ENCODE assay signal across 17 cellular contexts in the genomic region with DNA sequence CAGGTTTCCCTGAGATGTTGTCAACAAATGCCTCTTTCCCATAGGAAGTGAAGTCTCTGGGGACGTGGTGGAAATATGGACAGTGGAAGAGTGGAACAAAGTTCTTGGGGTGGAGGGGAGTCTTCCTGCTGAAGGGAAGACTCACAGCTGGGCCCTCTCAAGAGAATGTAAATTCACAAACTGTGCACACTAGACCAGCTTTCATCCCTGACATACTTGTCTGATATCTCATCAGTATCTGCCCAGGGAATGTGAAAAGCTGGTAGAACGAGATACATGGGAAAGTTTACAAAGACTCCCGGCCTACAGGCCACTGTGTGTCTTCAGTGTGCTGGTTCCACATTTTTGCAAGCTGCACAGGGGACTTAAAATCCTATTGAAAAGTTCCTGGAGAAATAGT.
"Had no signal": no experiment of that assay in that cellular context is flagged by ENCODE, and none has a peak within 500 bp of the region (broad histone marks: within the 10 kb centered on the region; RNA-seq: fewer than 3 reads in every experiment).

No MANE protein-coding gene starts in this region.

- H3K4me3 ChIP-seq: body of pancreas, dorsolateral prefrontal cortex, esophagus muscularis mucosa, lower lobe of right lung, spleen, tibial nerve had no signal

- H3K27ac ChIP-seq: body of pancreas, dorsolateral prefrontal cortex, esophagus muscularis mucosa, lower lobe of right lung, spleen, tibial nerve had no signal

- H3K9me3 Mint-ChIP-seq: activated T-helper 17 cell treated with anti-CD3 and anti-CD28 coated beads, Interleukin-2, amount 50 U/mL, for 72 hours had no signal

- H3K36me3 Mint-ChIP-seq: activated naive CD4-positive, alpha-beta T cell treated with anti-CD3 and anti-CD28 coated beads, Interleukin-2, amount 10 ng/mL, durations not matched to agents 7 days and 5 days; stimulated activated naive B cell treated with anti-CD40 and anti-IgM and Interleukin-4, amounts not matched to agents 10 μg/mL and 1 μg/mL and 100 μg/mL, for 72 hours had no signal

- H3K4me1 Mint-ChIP-seq: activated CD4-positive, alpha-beta T cell treated with anti-CD3 and anti-CD28 coated beads, Interleukin-2, amount 10 ng/mL, durations not matched to agents 7 days and 5 days; activated naive CD4-positive, alpha-beta T cell treated with anti-CD3 and anti-CD28 coated beads, Interleukin-2, amount 10 ng/mL, durations not matched to agents 7 days and 5 days; activated T-helper 17 cell treated with anti-CD3 and anti-CD28 coated beads, Interleukin-2, amount 50 U/mL, for 72 hours; naive B cell; stimulated activated naive B cell treated with anti-CD40 and anti-IgM and Interleukin-4, amounts not matched to agents 10 μg/mL and 1 μg/mL and 100 μg/mL, for 72 hours had no signal

- ATAC-seq: activated T-helper 17 cell treated with anti-CD3 and anti-CD28 coated beads, Interleukin-2, amount 50 U/mL, for 72 hours; body of pancreas; lower lobe of right lung; right cardiac atrium; stimulated activated naive B cell treated with anti-CD40 and anti-IgM and Interleukin-4, amounts not matched to agents 10 μg/mL and 1 μg/mL and 100 μg/mL, for 72 hours had no signal

- H3K4me3 Mint-ChIP-seq: activated CD4-positive, alpha-beta T cell treated with anti-CD3 and anti-CD28 coated beads, Interleukin-2, amount 10 ng/mL, durations not matched to agents 7 days and 5 days; activated naive CD4-positive, alpha-beta T cell treated with anti-CD3 and anti-CD28 coated beads, Interleukin-2, amount 10 ng/mL, durations not matched to agents 7 days and 5 days; activated T-helper 17 cell treated with anti-CD3 and anti-CD28 coated beads, Interleukin-2, amount 50 U/mL, for 72 hours; naive B cell; stimulated activated naive B cell treated with anti-CD40 and anti-IgM and Interleukin-4, amounts not matched to agents 10 μg/mL and 1 μg/mL and 100 μg/mL, for 72 hours had no signal

- DNase-seq: activated CD4-positive, alpha-beta T cell treated with anti-CD3 and anti-CD28 coated beads, Interleukin-2, amount 10 ng/mL, durations not matched to agents 7 days and 5 days; activated CD4-positive, CD25-positive, alpha-beta regulatory T cell; activated CD8-positive, alpha-beta memory T cell treated with anti-CD3 and anti-CD28 coated beads for 24 hours; activated naive CD4-positive, alpha-beta T cell treated with anti-CD3 and anti-CD28 coated beads, Interleukin-2, amount 10 ng/mL, durations not matched to agents 7 days and 5 days; body of pancreas; dorsolateral prefrontal cortex; lower lobe of right lung; naive B cell; nucleus accumbens; right cardiac atrium; spleen; stimulated activated CD4-positive, alpha-beta T cell treated with anti-CD3 and anti-CD28 coated beads, Interleukin-1b, Interleukin-23, amount 100 ng/mL, for 48 hours; stimulated activated naive B cell treated with anti-CD40 and anti-IgM and Interleukin-4, amounts not matched to agents 10 μg/mL and 1 μg/mL and 100 μg/mL, for 72 hours had no signal

- H3K27me3 Mint-ChIP-seq: progenitor cell of endocrine pancreas had no signal

- H3K36me3 ChIP-seq: esophagus muscularis mucosa, lower lobe of right lung, spleen, tibial nerve had no signal

- H3K27me3 ChIP-seq: body of pancreas, dorsolateral prefrontal cortex, esophagus muscularis mucosa, spleen, tibial nerve had no signal

- H3K4me1 ChIP-seq: body of pancreas, esophagus muscularis mucosa, lower lobe of right lung, tibial nerve had no signal

- H3K27ac Mint-ChIP-seq: activated CD4-positive, alpha-beta T cell treated with anti-CD3 and anti-CD28 coated beads, Interleukin-2, amount 10 ng/mL, durations not matched to agents 7 days and 5 days; activated naive CD4-positive, alpha-beta T cell treated with anti-CD3 and anti-CD28 coated beads, Interleukin-2, amount 10 ng/mL, durations not matched to agents 7 days and 5 days; activated T-helper 17 cell treated with anti-CD3 and anti-CD28 coated beads, Interleukin-2, amount 50 U/mL, for 72 hours; progenitor cell of endocrine pancreas; stimulated activated naive B cell treated with anti-CD40 and anti-IgM and Interleukin-4, amounts not matched to agents 10 μg/mL and 1 μg/mL and 100 μg/mL, for 72 hours had no signal
